In genomic region chr2:178674122-178674521, GRCh38 we compare ENCODE assay signal across 1 cellular context.
TF ChIP-seq lines count a peak whose summit lies in the region.

No MANE protein-coding gene starts in this region.

TF ChIP-seq in HCT116, 20 proteins besides CTCF, POLR2A, EP300 and RAD21 (continued from another document):
- no peak for TF ChIP-seq ZBTB33 (IDR thresholded peaks at IDR 0.05; ENCODE audit: extremely low read depth, insufficient replicate concordance, low read length)
